Comparison of ENCODE assay signal across 14 cellular contexts in the genomic region with DNA sequence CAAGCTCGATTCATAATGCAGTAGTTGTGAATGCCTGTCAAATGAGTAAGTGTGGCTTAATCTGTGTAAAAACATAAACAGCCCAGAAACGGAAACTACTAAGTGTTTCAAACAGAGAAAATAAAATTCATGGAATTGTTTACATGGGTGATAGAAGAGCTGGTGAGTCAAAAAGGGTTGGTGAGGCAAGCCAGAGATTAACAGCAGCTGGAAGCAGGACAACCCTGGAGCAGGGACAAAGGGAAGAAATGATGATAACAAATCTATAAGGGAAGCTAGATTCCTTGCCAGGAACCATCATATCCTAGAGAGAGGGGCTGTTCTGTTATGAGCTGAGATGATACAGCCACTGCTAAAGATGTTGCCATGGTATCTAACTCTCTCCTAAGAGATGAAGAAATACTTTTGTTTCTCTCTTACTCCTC. TPM values are rescaled to one million over a fixed set of nuclear protein-coding genes. Genes with fewer than 3 reads are reported as not detected.
DNase-seq lines count a peak whose midpoint lies in the region; ATAC-seq and TF ChIP-seq lines count a peak whose summit lies in the region.
"Had no signal": no experiment of that assay in that cellular context is flagged by ENCODE, and none has a peak within 500 bp of the region (broad histone marks: within the 10 kb centered on the region; RNA-seq: fewer than 3 reads in every experiment).

No MANE protein-coding gene starts in this region.

- no peaks in the 10 kb centered on the region for H3K36me3 ChIP-seq in fibroblast of lung (ENCODE audit: control insufficient read depth, insufficient read depth, low read length)
- H3K36me3 ChIP-seq: gastrocnemius medialis had no signal

- DNase-seq in DMS53 (lab: John Stamatoyannopoulos, UW) (peak; percentile 68), RPMI7951 (ENCODE audit: low read depth) (peak; percentile 74), fibroblast of lung (ENCODE audit: low read depth in 2 of 2) (peak; percentile 92 to 97), non-pigmented ciliary epithelial cell (ENCODE audit: low read depth) (peak; percentile 88), activated gamma-delta T cell treated with Interleukin-2 at 50 U/mL for 16 hours (no peak), putamen (ENCODE audit: low spot score) (no peak), GM10266 (ENCODE audit: extremely low spot score) (no peak)
- DNase-seq: activated CD4-positive, alpha-beta memory T cell treated with anti-CD3 and anti-CD28 coated beads for 36 hours; DMS153; gastrocnemius medialis; naive B cell; NCI-H69; T-helper 1 cell had no signal

- H3K27ac ChIP-seq in fibroblast of lung (ENCODE audit: insufficient read depth, low read length): peak overlapping the region; percentile 1
- H3K27ac ChIP-seq: gastrocnemius medialis had no signal

- TF ChIP-seq CTCF in fibroblast of lung (conservative IDR thresholded peaks at IDR 0.05 in 1 of 2, IDR thresholded peaks at IDR 0.05 in 1 of 2; ENCODE audit: low read depth in 1 of 2, low read length in 2 of 2) (no peak), GM10266 (IDR thresholded peaks at IDR 0.05; ENCODE audit: control insufficient read depth, insufficient read depth, low read depth, missing control alignments) (no peak)

- no peak overlapping the region for H3K9ac ChIP-seq in fibroblast of lung (ENCODE audit: insufficient read depth, low read length)

- peaks cover 7% of the 10 kb centered on the region for H3K4me1 ChIP-seq in fibroblast of lung (ENCODE audit: control insufficient read depth, extremely low read depth, insufficient read depth, low read length)

- ATAC-seq in GM21723 (IDR thresholded peaks at IDR 0.05; ENCODE audit: unreplicated experiment): no peak
- ATAC-seq: gastrocnemius medialis had no signal

- H3K4me3 ChIP-seq in fibroblast of lung (replicated peaks in 1 of 4; ENCODE audit: control extremely low read depth in 1 of 4, insufficient read depth in 1 of 4, low read depth in 3 of 4, low read length in 4 of 4): no peak overlapping the region
- H3K4me3 ChIP-seq: gastrocnemius medialis had no signal

- H3K4me2 ChIP-seq in fibroblast of lung (ENCODE audit: extremely low read depth, insufficient read depth, low read length): no peak overlapping the region

- no peaks in the 10 kb centered on the region for H3K9me3 ChIP-seq in fibroblast of lung (ENCODE audit: control insufficient read depth, insufficient read depth, low read depth, low read length)
- H3K9me3 ChIP-seq: gastrocnemius medialis had no signal

- H2AFZ ChIP-seq in fibroblast of lung (ENCODE audit: low read length): no peak overlapping the region

- no peaks in the 10 kb centered on the region for H4K20me1 ChIP-seq in fibroblast of lung (ENCODE audit: control insufficient read depth, extremely low read depth, insufficient read depth, low read length)

- H3K27me3 ChIP-seq in fibroblast of lung (ENCODE audit: control insufficient read depth, insufficient read depth, low read length): no peaks in the 10 kb centered on the region
- H3K27me3 ChIP-seq: gastrocnemius medialis had no signal

- H3K79me2 ChIP-seq in fibroblast of lung (ENCODE audit: control insufficient read depth, insufficient read depth, low read length): no peaks in the 10 kb centered on the region

RNA-seq across cellular contexts. Expression of gene PRR16, which starts 18.0 kb away (rescaled TPM):
- total RNA-seq in RPMI7951 (2014; rRNA removed; shearing (Covaris generic)): 0.78 and 1.3 TPM in 2 replicates
- 3.1 and 7.3 TPM in 2 replicates for total RNA-seq in fibroblast of lung
- polyA plus RNA-seq in fibroblast of lung: 41.8 and 44.6 TPM in 2 replicates
- polyA plus RNA-seq in fibroblast of lung (2012): 19.8 and 20.1 TPM in 2 replicates
- polyA minus RNA-seq in fibroblast of lung (ENCODE audit: low replicate concordance): 10.4 and 14.1 TPM in 2 replicates
- total RNA-seq: activated CD4-positive, alpha-beta memory T cell treated with anti-CD3 and anti-CD28 coated beads for 36 hours had no signal

Comparison
In these comparisons a context has a peak if more than half of its experiments do, and no peak if none do; other contexts are left out.
1. DNase-seq: peak in DMS53 (single experiment), RPMI7951 (single experiment), fibroblast of lung (2 of 2) and non-pigmented ciliary epithelial cell (single experiment); none in activated gamma-delta T cell treated with Interleukin-2 at 50 U/mL for 16 hours (single experiment), putamen (single experiment) and GM10266 (single experiment).